In genomic region chr21:15159382-15160020, GRCh38 we compare ENCODE assay signal across 11 cellular contexts.
A peak's percentile ranks its signal among the peaks of the same experiment; 100 is the strongest.
DNase-seq lines count a peak whose midpoint lies in the region; ATAC-seq, FAIRE-seq and TF ChIP-seq lines count a peak whose summit lies in the region.
"Had no signal": no experiment of that assay in that cellular context is flagged by ENCODE, and none has a peak within 500 bp of the region (broad histone marks: within the 10 kb centered on the region; RNA-seq: fewer than 3 reads in every experiment).

No MANE protein-coding gene starts in this region.

- ATAC-seq in GM21381 (IDR thresholded peaks at IDR 0.05; ENCODE audit: unreplicated experiment) (peak; percentile 64), HG03432 (IDR thresholded peaks at IDR 0.05; ENCODE audit: unreplicated experiment) (peak; percentile 90)
- ATAC-seq: stimulated activated naive CD8-positive, alpha-beta T cell treated with anti-CD3 and anti-CD28 coated beads, Interleukin-15, amount 100 ng/mL, for 72 hours had no signal

- H3K4me3 ChIP-seq in OCI-LY7 (ENCODE audit: low read depth, low read length, poor library complexity, severe bottlenecking) = no peak overlapping the region
- H3K4me3 ChIP-seq: SK-N-MC had no signal

- POLR2A ChIA-PET in OCI-LY7 (lab: Charles Lee) = interaction anchor here (1.7 kb wide), 1 partner anchor 10 kb away, joined by 4 read pairs; no protein-coding TSS in a partner anchor

- DNase-seq in CD1c-positive myeloid dendritic cell (ENCODE audit: extremely low spot score) (peak; percentile 45), amniotic epithelial cell (ENCODE audit: low read depth) (peak; percentile 79), OCI-LY7 (ENCODE audit: low spot score) (no peak), D721Med (ENCODE audit: insufficient read length, low spot score) (no peak), NCI-H1436 (lab: John Stamatoyannopoulos, UW) (no peak), NCI-H2196 treated with DMSO at 0.1 percent for 48 hours (lab: John Stamatoyannopoulos, UW; ENCODE audit: unreplicated experiment) (no peak)
- DNase-seq: stimulated activated naive CD8-positive, alpha-beta T cell treated with anti-CD3 and anti-CD28 coated beads, Interleukin-15, amount 100 ng/mL, for 72 hours had no signal

- H3K79me2 ChIP-seq in OCI-LY7 (ENCODE audit: insufficient read depth, low read depth, low read length) = no peaks in the 10 kb centered on the region

- no peaks in the 10 kb centered on the region for H3K9me3 ChIP-seq in OCI-LY7 (ENCODE audit: low read length)

- H3K4me1 ChIP-seq in OCI-LY7 (ENCODE audit: insufficient read depth, low read length, poor library complexity, severe bottlenecking) = no peaks in the 10 kb centered on the region

- H2AFZ ChIP-seq in OCI-LY7 (ENCODE audit: low read length) = no peak overlapping the region

- no peaks in the 10 kb centered on the region for H4K20me1 ChIP-seq in OCI-LY7 (ENCODE audit: insufficient read depth, low read length)

- BruUV-seq in OCI-LY7 (replicated peaks; lab: Mats Ljungman, UMichigan) = no TSS peak

- no peak for TF ChIP-seq CTCF in OCI-LY7 (conservative IDR thresholded peaks at IDR 0.05; ENCODE audit: low read length)
- TF ChIP-seq CTCF in D721Med (IDR thresholded peaks at IDR 0.05; ENCODE audit: insufficient read depth, missing control alignments) = no peak

- intact Hi-C loops in OCI-LY7 (cut with micrococcal nuclease; ENCODE audit: unreplicated experiment) = no loop called here

- no peaks in the 10 kb centered on the region for H3K9me2 ChIP-seq in OCI-LY7 (ENCODE audit: insufficient read depth, low read length)

- CTCF ChIA-PET in OCI-LY7 (lab: Charles Lee; ENCODE audit: unreplicated experiment) = no interaction called here

- H3K4me2 ChIP-seq in OCI-LY7 (ENCODE audit: low read length) = no peak overlapping the region

- no peak for FAIRE-seq in D721Med (lab: Jason Lieb, UNC)
- FAIRE-seq: HTR-8/SVneo had no signal

- H3K36me3 ChIP-seq in OCI-LY7 (ENCODE audit: insufficient read depth, low read length) = no peaks in the 10 kb centered on the region

- H3K27ac ChIP-seq in OCI-LY7 (ENCODE audit: low read depth, low read length, poor library complexity, severe bottlenecking) = no peak overlapping the region
- H3K27ac ChIP-seq: SK-N-MC had no signal

Comparison
In these comparisons a context has a peak if more than half of its experiments do, and no peak if none do; other contexts are left out.
1. DNase-seq: peak in CD1c-positive myeloid dendritic cell (single experiment) and amniotic epithelial cell (single experiment); none in OCI-LY7 (single experiment), D721Med (single experiment), NCI-H1436 (single experiment) and NCI-H2196 treated with DMSO at 0.1 percent for 48 hours (single experiment).